19 cellular contexts compared by ENCODE assay signal in the genomic region with DNA sequence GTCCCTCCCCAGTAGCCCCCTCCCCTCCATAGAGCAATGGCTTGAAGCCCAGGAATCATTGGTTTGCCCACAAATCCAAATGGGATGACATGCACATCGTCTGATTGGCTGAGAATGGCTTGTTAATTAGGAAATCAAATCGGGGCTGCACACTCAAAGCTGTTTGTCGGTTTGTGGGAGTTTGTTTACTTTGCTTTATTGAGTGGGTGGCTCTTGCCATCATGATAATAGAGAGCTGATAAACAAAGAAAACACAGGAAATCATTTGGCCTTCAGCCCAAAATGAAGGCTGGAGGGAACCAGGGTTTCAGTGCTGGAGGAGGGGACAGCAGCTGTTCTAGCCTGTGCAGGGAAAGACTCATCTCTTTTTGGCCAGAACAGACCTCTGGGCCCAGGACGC.
DNase-seq lines count a peak whose midpoint lies in the region; ATAC-seq, FAIRE-seq and TF ChIP-seq lines count a peak whose summit lies in the region.
"Had no signal": no experiment of that assay in that cellular context is flagged by ENCODE, and none has a peak within 500 bp of the region (broad histone marks: within the 10 kb centered on the region; RNA-seq: fewer than 3 reads in every experiment).

No MANE protein-coding gene starts in this region.

- FAIRE-seq in bronchial epithelial cell (lab: Jason Lieb, UNC), result no peak
- FAIRE-seq: H54, kidney had no signal

- no peak for TF ChIP-seq CTCF in bronchial epithelial cell (IDR thresholded peaks at IDR 0.05; ENCODE audit: insufficient read depth, low read length, severe bottlenecking)
- no peak for TF ChIP-seq CTCF in testis (IDR thresholded peaks at IDR 0.05)

- no peaks in the 10 kb centered on the region for H3K4me1 ChIP-seq in testis
- H3K4me1 ChIP-seq: colonic mucosa, thyroid gland had no signal

- H3K36me3 ChIP-seq in bronchial epithelial cell (ENCODE audit: control insufficient read depth, insufficient read depth, low read length) (no peaks in the 10 kb centered on the region), testis (ENCODE audit: low read depth, missing control alignments) (no peaks in the 10 kb centered on the region)
- H3K36me3 ChIP-seq: colonic mucosa, thyroid gland had no signal

- no peak for ATAC-seq in GM21786 (IDR thresholded peaks at IDR 0.05; ENCODE audit: unreplicated experiment)
- ATAC-seq: activated CD8-positive, alpha-beta T cell treated with anti-CD3 and anti-CD28 coated beads, Interleukin-2, amount 10 ng/mL, durations not matched to agents 7 days and 5 days; sciatic nerve had no signal

- no peak for TF ChIP-seq POLR2A in testis (IDR thresholded peaks at IDR 0.05)

- H3K4me3 ChIP-seq in bronchial epithelial cell (ENCODE audit: low read depth, low read length) (no peak overlapping the region), testis (no peak overlapping the region)
- H3K4me3 ChIP-seq: colonic mucosa, SK-N-MC, thyroid gland had no signal

- no peak overlapping the region for H3K27ac ChIP-seq in testis
- H3K27ac ChIP-seq: colonic mucosa, SK-N-MC, thyroid gland had no signal

- DNase-seq in A172 (ENCODE audit: low spot score) (peak; percentile 29), EH (ENCODE audit: low read depth) (peak; percentile 73), NCI-H1694 (lab: John Stamatoyannopoulos, UW) (peak; percentile 89), bronchial epithelial cell (ENCODE audit: low read depth) (peak; percentile 48), testis (no peak), superior temporal gyrus (ENCODE audit: extremely low spot score) (no peak), kidney glomerular epithelial cell (lab: John Stamatoyannopoulos, UW) (no peak)
- DNase-seq: activated CD8-positive, alpha-beta T cell treated with anti-CD3 and anti-CD28 coated beads, Interleukin-2, amount 10 ng/mL, durations not matched to agents 7 days and 5 days; aorta; colonic mucosa; head of caudate nucleus; kidney; NK-92 treated with Interleukin-12 subunit alpha and Interleukin-12 subunit beta, amount 100 ng/mL, for 24 hours; stimulated activated CD4-positive, alpha-beta T cell treated with anti-CD3 and anti-CD28 coated beads, Interleukin-4, amount 100 ng/mL, for 1 hour; thyroid gland had no signal

- H3K27me3 ChIP-seq in bronchial epithelial cell (ENCODE audit: control insufficient read depth, insufficient read depth, low read length), result no peaks in the 10 kb centered on the region
- no peaks in the 10 kb centered on the region for H3K27me3 ChIP-seq in testis
- H3K27me3 ChIP-seq: colonic mucosa, thyroid gland had no signal

- H3K9me3 ChIP-seq in testis, result no peaks in the 10 kb centered on the region
- H3K9me3 ChIP-seq: colonic mucosa, thyroid gland had no signal

- intact Hi-C loops in testis (cut with DNase I; ENCODE audit: low total_unique reads), result no loop called here

- WGBS in testis, 2 donors, result 32 to 43% methylated on average over 4 of the region's 4 CpGs

Comparison
In these comparisons a context has a peak if more than half of its experiments do, and no peak if none do; other contexts are left out.
1. DNase-seq: peak in A172 (single experiment), EH (single experiment), NCI-H1694 (single experiment) and bronchial epithelial cell (single experiment); none in testis (single experiment), superior temporal gyrus (single experiment) and kidney glomerular epithelial cell (single experiment).